ENCODE assay signal across 8 cellular contexts in the genomic region with DNA sequence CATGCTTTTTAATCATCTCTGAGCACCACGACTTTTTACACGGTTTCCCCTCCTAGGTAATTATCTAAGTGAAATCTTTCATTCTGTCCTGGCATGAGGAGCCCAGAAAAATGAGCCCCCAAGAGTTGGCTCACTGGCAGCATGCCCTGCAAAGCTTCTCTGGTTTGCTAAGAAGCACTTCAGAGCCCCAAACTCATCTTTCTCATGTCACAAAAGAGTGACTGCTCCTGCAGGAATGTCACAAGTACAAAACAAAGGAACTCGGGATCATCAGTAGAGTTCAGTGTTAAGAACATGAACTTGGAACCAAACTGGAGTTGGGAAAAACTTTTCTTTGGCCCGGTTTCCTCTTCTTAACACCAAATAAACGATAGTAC.
DNase-seq lines count a peak whose midpoint lies in the region; ATAC-seq and TF ChIP-seq lines count a peak whose summit lies in the region.

No MANE protein-coding gene starts in this region.

- peaks cover 0 to 4% (median 0%) of the 10 kb centered on the region in 8 donors for H3K9me3 Mint-ChIP-seq in CD4-positive, alpha-beta memory T cell
- no peaks in the 10 kb centered on the region for H3K9me3 Mint-ChIP-seq in osteocyte (ENCODE audit: unreplicated experiment)

- H3K36me3 ChIP-seq in CD4-positive, alpha-beta memory T cell (ENCODE audit: insufficient read depth, low read length) = no peaks in the 10 kb centered on the region
- no peaks in the 10 kb centered on the region for H3K36me3 ChIP-seq in PC-9 (ENCODE audit: low read depth)

- no TSS peak for BruUV-seq in PC-9 (replicated peaks; lab: Mats Ljungman, UMichigan)

- H3F3A ChIP-seq in PC-9 (ENCODE audit: insufficient read depth, low read depth) = peaks cover 13% of the 10 kb centered on the region; the same call in 1 of the 2 replicates

- POLR2A ChIA-PET in CD4-positive, alpha-beta memory T cell (lab: Charles Lee; ENCODE audit: partially characterized antibody) = interaction anchor here (0.7 to 2.4 kb wide), 11 partner anchors 10 to 376 kb away, joined by 3 to 8 read pairs (median 4); a partner anchor contains a TSS
- POLR2A ChIA-PET in PC-9 (lab: Charles Lee; ENCODE audit: unreplicated experiment) = interaction anchor here (0.6 to 1.4 kb wide), 3 partner anchors 9 to 299 kb away, joined by 4 to 31 read pairs (median 6); a partner anchor contains a TSS

- H3K79me2 ChIP-seq in PC-9 (ENCODE audit: low read depth) = no peaks in the 10 kb centered on the region

- peaks cover 0 to 6% of the 10 kb centered on the region in 2 donors for H3K36me3 Mint-ChIP-seq in CD4-positive, alpha-beta memory T cell
- no peaks in the 10 kb centered on the region for H3K36me3 Mint-ChIP-seq in osteocyte (ENCODE audit: unreplicated experiment)

- no peak for DNase-seq in CD4-positive, alpha-beta memory T cell
- DNase-seq in PC-9 = peak in 1 of 2 experiments; percentile 63
- no peak for DNase-seq in epithelial cell of proximal tubule (ENCODE audit: low read depth)
- DNase-seq in osteocyte (ENCODE audit: extremely low spot score, unreplicated experiment) = no peak
- no peak for DNase-seq in stimulated activated CD4-positive, alpha-beta T cell treated with anti-CD3 and anti-CD28 coated beads, Interleukin-4, amount 100 ng/mL, for 1 hour
- DNase-seq in NCI-H1694 treated with DMSO at 0.1 percent for 48 hours (lab: John Stamatoyannopoulos, UW) = no peak

- H3K4me3 Mint-ChIP-seq in CD4-positive, alpha-beta memory T cell = peak overlapping the region; percentile 74 to 94 (median 92)
- peak overlapping the region; percentile 86 for H3K4me3 Mint-ChIP-seq in osteocyte (ENCODE audit: unreplicated experiment)

- peaks cover 28% of the 10 kb centered on the region for H3K4me1 ChIP-seq in CD4-positive, alpha-beta memory T cell (ENCODE audit: insufficient read depth, low read length)
- peaks cover 23% of the 10 kb centered on the region for H3K4me1 ChIP-seq in PC-9 (replicated peaks; ENCODE audit: insufficient read depth)

- no peaks in the 10 kb centered on the region for H3K27me3 Mint-ChIP-seq in CD4-positive, alpha-beta memory T cell
- H3K27me3 Mint-ChIP-seq in osteocyte (ENCODE audit: unreplicated experiment) = peaks cover 36% of the 10 kb centered on the region

- peak overlapping the region; percentile 88 for H3K4me2 ChIP-seq in PC-9

- no peaks in the 10 kb centered on the region for H3K27me3 ChIP-seq in CD4-positive, alpha-beta memory T cell (ENCODE audit: insufficient read depth, low read length)
- H3K27me3 ChIP-seq in PC-9 (ENCODE audit: insufficient read depth, low read depth) = no peaks in the 10 kb centered on the region

- H3K4me1 Mint-ChIP-seq in CD4-positive, alpha-beta memory T cell = peaks cover 19 to 45% (median 33%) of the 10 kb centered on the region in 4 donors
- H3K4me1 Mint-ChIP-seq in osteocyte (ENCODE audit: unreplicated experiment) = peaks cover 15% of the 10 kb centered on the region

- CTCF ChIA-PET in CD4-positive, alpha-beta memory T cell (lab: Charles Lee; ENCODE audit: partially characterized antibody) = interaction anchor here (0.6 to 5.9 kb wide), 17 partner anchors 8 to 438 kb away, joined by 3 to 59 read pairs (median 5); no protein-coding TSS in a partner anchor
- CTCF ChIA-PET in PC-9 (lab: Charles Lee) = interaction anchor here (0.5 to 1.0 kb wide), 6 partner anchors 13 to 454 kb away, joined by 3 to 9 read pairs (median 6); a partner anchor contains a TSS

- H3K4me3 ChIP-seq in CD4-positive, alpha-beta memory T cell (ENCODE audit: low read length in 2 of 2) = peak overlapping the region; percentile 56 to 81
- peak overlapping the region; percentile 53 for H3K4me3 ChIP-seq in PC-9
- peak overlapping the region; percentile 58 for H3K4me3 ChIP-seq in epithelial cell of proximal tubule (ENCODE audit: low read depth, low read length)

- no peaks in the 10 kb centered on the region for H4K20me1 ChIP-seq in PC-9 (ENCODE audit: insufficient read depth)

- H3K9me2 ChIP-seq in PC-9 (ENCODE audit: insufficient read depth) = no peaks in the 10 kb centered on the region

- no peak for TF ChIP-seq CTCF in PC-9 (conservative IDR thresholded peaks at IDR 0.05)
- TF ChIP-seq CTCF in epithelial cell of proximal tubule (conservative IDR thresholded peaks at IDR 0.05; ENCODE audit: low read depth, low read length) = no peak
- TF ChIP-seq CTCF in osteocyte (IDR thresholded peaks at IDR 0.05) = no peak

- intact Hi-C loops in CD4-positive, alpha-beta memory T cell (cut with micrococcal nuclease) = loop anchor here (1.0 to 5.0 kb wide), 4 partner anchors 121 to 437 kb away; no protein-coding TSS in a partner anchor
- intact Hi-C loops in PC-9 (cut with micrococcal nuclease; ENCODE audit: unreplicated experiment) = loop anchor here (1.0 to 2.0 kb wide), 9 partner anchors 37 to 403 kb away; no protein-coding TSS in a partner anchor

- peak overlapping the region; percentile 58 for H3K27ac ChIP-seq in CD4-positive, alpha-beta memory T cell (ENCODE audit: low read depth, low read length)
- H3K27ac ChIP-seq in PC-9 = peak overlapping the region; percentile 90

- H3K27ac Mint-ChIP-seq in CD4-positive, alpha-beta memory T cell = peak overlapping the region; percentile 92 to 97 (median 96)
- H3K27ac Mint-ChIP-seq in osteocyte (ENCODE audit: unreplicated experiment) = peak overlapping the region; percentile 79

- no peaks in the 10 kb centered on the region for H3K9me3 ChIP-seq in CD4-positive, alpha-beta memory T cell (ENCODE audit: control insufficient read depth in 1 of 2, low read length in 2 of 2)
- H3K9me3 ChIP-seq in PC-9 (ENCODE audit: insufficient read depth, low read depth) = no peaks in the 10 kb centered on the region

- ATAC-seq in GM19023 (IDR thresholded peaks at IDR 0.05; ENCODE audit: unreplicated experiment) (no peak), GM18909 (IDR thresholded peaks at IDR 0.05; ENCODE audit: poor library complexity, unreplicated experiment) (no peak)

- peak overlapping the region; percentile 74 for H2AFZ ChIP-seq in PC-9
